8 cellular contexts compared by ENCODE assay signal in genomic region chr10:71270301-71270777, GRCh38. TPM values are rescaled to one million over a fixed set of nuclear protein-coding genes. Genes with fewer than 3 reads are reported as not detected.
DNase-seq lines count a peak whose midpoint lies in the region; ATAC-seq and TF ChIP-seq lines count a peak whose summit lies in the region.

No MANE protein-coding gene starts in this region.

- H3K4me3 ChIP-seq in esophagus squamous epithelium: no peak overlapping the region
- no peak overlapping the region for H3K4me3 ChIP-seq in naive thymus-derived CD4-positive, alpha-beta T cell (ENCODE audit: low read length)

- H3K27me3 Mint-ChIP-seq in natural killer cell (ENCODE audit: low read depth in 2 of 2): peaks cover 0 to 2% of the 10 kb centered on the region in 2 donors
- peaks cover 0 to 5% of the 10 kb centered on the region in 2 donors for H3K27me3 Mint-ChIP-seq in natural killer cell treated with Interleukin-12 subunit alpha and Interleukin-12 subunit beta and Interleukin-15 and Interleukin-18, amount 100 ng/mL, for 72 hours
- no peaks in the 10 kb centered on the region for H3K27me3 Mint-ChIP-seq in naive thymus-derived CD4-positive, alpha-beta T cell

- H3K27me3 ChIP-seq in esophagus squamous epithelium: no peaks in the 10 kb centered on the region
- H3K27me3 ChIP-seq in naive thymus-derived CD4-positive, alpha-beta T cell (ENCODE audit: control insufficient read depth in 2 of 2, insufficient read depth in 2 of 2, low read length in 2 of 2): no peaks in the 10 kb centered on the region

- peaks cover 5 to 66% (median 24%) of the 10 kb centered on the region in 3 donors for H3K4me1 ChIP-seq in esophagus squamous epithelium
- no peaks in the 10 kb centered on the region for H3K4me1 ChIP-seq in naive thymus-derived CD4-positive, alpha-beta T cell (ENCODE audit: control insufficient read depth in 2 of 2, insufficient read depth in 2 of 2, low read length in 2 of 2)

- H3K4me3 Mint-ChIP-seq in natural killer cell: no peak overlapping the region
- H3K4me3 Mint-ChIP-seq in natural killer cell treated with Interleukin-12 subunit alpha and Interleukin-12 subunit beta and Interleukin-15 and Interleukin-18, amount 100 ng/mL, for 72 hours: no peak overlapping the region
- H3K4me3 Mint-ChIP-seq in naive thymus-derived CD4-positive, alpha-beta T cell: no peak overlapping the region

- peak in 2 of 3 donors; percentile 57 to 68 for ATAC-seq in natural killer cell
- ATAC-seq in natural killer cell treated with Interleukin-12 subunit alpha and Interleukin-12 subunit beta and Interleukin-15 and Interleukin-18, amount 100 ng/mL, for 72 hours: no peak
- ATAC-seq in naive thymus-derived CD4-positive, alpha-beta T cell: peak; percentile 68

- intact Hi-C loops in natural killer cell (cut with micrococcal nuclease) (no loop called here), esophagus squamous epithelium (cut with DNase I) (no loop called here), posterior vena cava (cut with DNase I) (loop anchor here in 1 of 2 donors (10.0 kb wide), 1 partner anchor 1506 kb away; no protein-coding TSS in a partner anchor)
- intact Hi-C loops in naive thymus-derived CD4-positive, alpha-beta T cell (cut with micrococcal nuclease): no loop called here

- no peaks in the 10 kb centered on the region for H3K36me3 Mint-ChIP-seq in natural killer cell
- no peaks in the 10 kb centered on the region for H3K36me3 Mint-ChIP-seq in natural killer cell treated with Interleukin-12 subunit alpha and Interleukin-12 subunit beta and Interleukin-15 and Interleukin-18, amount 100 ng/mL, for 72 hours
- no peaks in the 10 kb centered on the region for H3K36me3 Mint-ChIP-seq in naive thymus-derived CD4-positive, alpha-beta T cell

- H3K36me3 ChIP-seq in esophagus squamous epithelium: no peaks in the 10 kb centered on the region
- H3K36me3 ChIP-seq in naive thymus-derived CD4-positive, alpha-beta T cell (ENCODE audit: control insufficient read depth in 2 of 3, insufficient read depth in 3 of 3, low read length in 3 of 3): no peaks in the 10 kb centered on the region

- peaks cover 0 to 5% of the 10 kb centered on the region in 2 donors for H3K4me1 Mint-ChIP-seq in natural killer cell
- H3K4me1 Mint-ChIP-seq in natural killer cell treated with Interleukin-12 subunit alpha and Interleukin-12 subunit beta and Interleukin-15 and Interleukin-18, amount 100 ng/mL, for 72 hours (ENCODE audit: low read depth in 2 of 2): peaks cover 0 to 2% of the 10 kb centered on the region in 2 donors
- H3K4me1 Mint-ChIP-seq in naive thymus-derived CD4-positive, alpha-beta T cell: peaks cover 0 to 12% (median 5%) of the 10 kb centered on the region in 7 donors

- 37 to 45% methylated on average over 6 to 7 of the region's 7 CpGs for whole genome bisulfite sequencing in esophagus squamous epithelium, 2 donors

- H3K9me3 Mint-ChIP-seq in natural killer cell: no peaks in the 10 kb centered on the region
- no peaks in the 10 kb centered on the region for H3K9me3 Mint-ChIP-seq in natural killer cell treated with Interleukin-12 subunit alpha and Interleukin-12 subunit beta and Interleukin-15 and Interleukin-18, amount 100 ng/mL, for 72 hours
- peaks cover 0 to 1% (median 0%) of the 10 kb centered on the region in 11 donors for H3K9me3 Mint-ChIP-seq in naive thymus-derived CD4-positive, alpha-beta T cell

- H3K27ac Mint-ChIP-seq in natural killer cell: no peak overlapping the region
- H3K27ac Mint-ChIP-seq in natural killer cell treated with Interleukin-12 subunit alpha and Interleukin-12 subunit beta and Interleukin-15 and Interleukin-18, amount 100 ng/mL, for 72 hours: no peak overlapping the region
- H3K27ac Mint-ChIP-seq in naive thymus-derived CD4-positive, alpha-beta T cell: no peak overlapping the region

- no peaks in the 10 kb centered on the region for H3K9me3 ChIP-seq in esophagus squamous epithelium
- no peaks in the 10 kb centered on the region for H3K9me3 ChIP-seq in naive thymus-derived CD4-positive, alpha-beta T cell (ENCODE audit: control insufficient read depth in 2 of 3, low read length in 3 of 3)

- POLR2A ChIA-PET in naive thymus-derived CD4-positive, alpha-beta T cell (lab: Charles Lee): no interaction called here

- TF ChIP-seq CTCF in natural killer cell (IDR thresholded peaks at IDR 0.05): peak; percentile 13
- TF ChIP-seq CTCF in esophagus squamous epithelium (IDR thresholded peaks at IDR 0.05): peak; percentile 12 to 61 (median 38)

- H3K27ac ChIP-seq in esophagus squamous epithelium: peak overlapping the region in 1 of 4 donors; percentile 21
- no peak overlapping the region for H3K27ac ChIP-seq in naive thymus-derived CD4-positive, alpha-beta T cell (ENCODE audit: low read depth, low read length)

- DNase-seq in natural killer cell: no peak
- DNase-seq in natural killer cell treated with Interleukin-12 subunit alpha and Interleukin-12 subunit beta and Interleukin-15 and Interleukin-18, amount 100 ng/mL, for 72 hours (ENCODE audit: low spot score): no peak
- DNase-seq in NCI-H1092 (lab: John Stamatoyannopoulos, UW): peak; percentile 51
- peak; percentile 57 for DNase-seq in UCSD-AML1 (lab: John Stamatoyannopoulos, UW; ENCODE audit: unreplicated experiment)
- no peak for DNase-seq in esophagus squamous epithelium (lab: John Stamatoyannopoulos, UW)
- peak in 3 of 9 donors; percentile 5 to 20 (median 11) for DNase-seq in naive thymus-derived CD4-positive, alpha-beta T cell
- DNase-seq in posterior vena cava (ENCODE audit: low spot score): no peak
- DNase-seq in NK-92 treated with Interleukin-12 subunit alpha and Interleukin-12 subunit beta, amount 100 ng/mL, for 24 hours (lab: John Stamatoyannopoulos, UW): no peak

- CTCF ChIA-PET in naive thymus-derived CD4-positive, alpha-beta T cell (lab: Charles Lee): interaction anchor here (1.0 kb wide), 1 partner anchor 18 kb away, joined by 3 read pairs; no protein-coding TSS in a partner anchor

- TF ChIP-seq POLR2A in esophagus squamous epithelium (IDR thresholded peaks at IDR 0.05): no peak

RNA-seq across cellular contexts. Expression of gene SLC29A3, which starts 48.7 kb away (rescaled TPM):
- total RNA-seq in natural killer cell: 1 to 10 TPM; 4.0 to 6.6 (median 5.3) TPM
- 1 to 10 TPM; 3.4 to 3.6 TPM for total RNA-seq in natural killer cell treated with Interleukin-12 subunit alpha and Interleukin-12 subunit beta and Interleukin-15 and Interleukin-18, amount 100 ng/mL, for 72 hours
- total RNA-seq in esophagus squamous epithelium: 1 to 10 TPM in 3 of 4 donors, under 1 TPM in 1; 0.87 to 3.1 (median 2.3) TPM
- 1 to 10 TPM; 3.5 to 7.2 (median 5.1) TPM for total RNA-seq in naive thymus-derived CD4-positive, alpha-beta T cell
- 10 to 100 TPM in 1 of 2 donors, 1 to 10 TPM in 1; 4.8 to 11.2 TPM for polyA plus RNA-seq in naive thymus-derived CD4-positive, alpha-beta T cell
- 1 to 10 TPM; 3.5 to 6.2 TPM for total RNA-seq in posterior vena cava

RNA-seq across cellular contexts. Expression of gene UNC5B, which starts 58.0 kb away (rescaled TPM):
- total RNA-seq in natural killer cell (under 1 TPM; 0.09 to 0.65 (median 0.09) TPM), esophagus squamous epithelium (10 to 100 TPM; 18.9 to 48.1 (median 28.4) TPM), posterior vena cava (1 to 10 TPM; 7.1 to 8.4 TPM)
- total RNA-seq in natural killer cell treated with Interleukin-12 subunit alpha and Interleukin-12 subunit beta and Interleukin-15 and Interleukin-18, amount 100 ng/mL, for 72 hours: under 1 TPM in 1 of 2 donors, not detected in 1; 0.08 TPM
- under 1 TPM in 2 of 5 experiments, not detected in 3; 0.08 TPM for total RNA-seq in naive thymus-derived CD4-positive, alpha-beta T cell
- not detected for polyA plus RNA-seq in naive thymus-derived CD4-positive, alpha-beta T cell

Comparison
In these comparisons a context has a peak if more than half of its experiments do, and no peak if none do; other contexts are left out.
1. ATAC-seq: peak in natural killer cell (2 of 3) and naive thymus-derived CD4-positive, alpha-beta T cell (single experiment); none in natural killer cell treated with Interleukin-12 subunit alpha and Interleukin-12 subunit beta and Interleukin-15 and Interleukin-18, amount 100 ng/mL, for 72 hours (0 of 2).
2. DNase-seq: peak in NCI-H1092 (single experiment) and UCSD-AML1 (single experiment); none in natural killer cell (single experiment), natural killer cell treated with Interleukin-12 subunit alpha and Interleukin-12 subunit beta and Interleukin-15 and Interleukin-18, amount 100 ng/mL, for 72 hours (single experiment), esophagus squamous epithelium (single experiment), posterior vena cava (single experiment) and NK-92 treated with Interleukin-12 subunit alpha and Interleukin-12 subunit beta, amount 100 ng/mL, for 24 hours (single experiment).
3. RNA of gene UNC5B, which starts 58.0 kb away (total RNA-seq): 18.9 to 48.1 TPM in esophagus squamous epithelium and 7.1 to 8.4 TPM in posterior vena cava; 0.09 to 0.65 TPM in natural killer cell, 0.08 TPM in natural killer cell treated with Interleukin-12 subunit alpha and Interleukin-12 subunit beta and Interleukin-15 and Interleukin-18, amount 100 ng/mL, for 72 hours and 0.08 TPM in naive thymus-derived CD4-positive, alpha-beta T cell; every median in the first group is over 4 times any median in the second.